Comparison of ENCODE assay signal across 18 cellular contexts in the genomic region with DNA sequence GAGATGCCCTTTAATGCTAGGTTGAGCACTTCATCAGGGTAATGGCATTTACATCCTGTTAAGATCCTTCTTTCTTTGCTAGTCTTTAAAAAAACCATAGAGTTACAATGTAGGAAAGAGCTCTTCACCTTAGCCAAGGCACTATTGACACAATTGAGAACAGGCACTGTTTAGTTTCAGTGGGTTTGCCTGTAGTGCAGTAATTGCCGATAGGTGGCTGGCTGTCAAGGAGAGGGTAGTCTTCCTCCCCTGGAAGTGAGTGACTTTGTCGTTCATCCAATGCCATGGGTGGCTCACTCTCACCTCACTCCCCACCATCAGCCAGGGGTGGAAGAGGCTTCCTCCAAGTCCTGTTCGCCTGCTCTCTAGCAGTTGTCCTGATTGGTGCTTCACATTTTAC. TPM values are rescaled to one million over a fixed set of nuclear protein-coding genes. Genes with fewer than 3 reads are reported as not detected.
A peak's percentile ranks its signal among the peaks of the same experiment; 100 is the strongest.
DNase-seq lines count a peak whose midpoint lies in the region; ATAC-seq, FAIRE-seq and TF ChIP-seq lines count a peak whose summit lies in the region.
"Had no signal": no experiment of that assay in that cellular context is flagged by ENCODE, and none has a peak within 500 bp of the region (broad histone marks: within the 10 kb centered on the region; RNA-seq: fewer than 3 reads in every experiment).

No MANE protein-coding gene starts in this region.

- no peak overlapping the region for H3K4me3 ChIP-seq in gastroesophageal sphincter
- no peak overlapping the region for H3K4me3 ChIP-seq in osteoblast (ENCODE audit: insufficient read depth, low read length)
- H3K4me3 ChIP-seq in PC-3 (ENCODE audit: low read length), result no peak overlapping the region
- H3K4me3 ChIP-seq: heart left ventricle had no signal

- CTCF ChIA-PET in PC-3 (lab: Charles Lee), result interaction anchor here (0.5 to 1.1 kb wide), 6 partner anchors 49 to 1809 kb away, joined by 3 to 6 read pairs (median 4); partner anchors contain the start of gene MBTPS2

- no peak overlapping the region for H2AFZ ChIP-seq in osteoblast (ENCODE audit: low read length)
- H2AFZ ChIP-seq in PC-3 (ENCODE audit: low read length), result no peak overlapping the region

- TF ChIP-seq CTCF in 22Rv1 (IDR thresholded peaks at IDR 0.05) (no peak), gastroesophageal sphincter (IDR thresholded peaks at IDR 0.05) (no peak), osteoblast (IDR thresholded peaks at IDR 0.05; ENCODE audit: extremely low read depth, low read depth, low read length) (no peak), GM13976 (IDR thresholded peaks at IDR 0.05; ENCODE audit: borderline replicate concordance, control extremely low read depth, extremely low read depth, insufficient read depth, missing control alignments) (no peak), PC-3 (conservative IDR thresholded peaks at IDR 0.05; ENCODE audit: low read depth, low read length) (no peak)

- peaks cover 3% of the 10 kb centered on the region for H3F3A ChIP-seq in PC-3 (ENCODE audit: low read length, unreplicated experiment)

- H3K27ac ChIP-seq in 22Rv1, result peak overlapping the region; percentile 83
- H3K27ac ChIP-seq in gastroesophageal sphincter, result peak overlapping the region in 3 of 4 donors; percentile 4 to 53 (median 38)
- H3K27ac ChIP-seq in osteoblast (ENCODE audit: low read depth, low read length), result peak overlapping the region; percentile 20
- H3K27ac ChIP-seq in PC-3 (ENCODE audit: low read length), result no peak overlapping the region

- H3K9ac ChIP-seq in PC-3 (ENCODE audit: low read length), result no peak overlapping the region

- H4K20me1 ChIP-seq in osteoblast (ENCODE audit: insufficient read depth, low read length), result no peaks in the 10 kb centered on the region
- H4K20me1 ChIP-seq in PC-3 (ENCODE audit: low read length), result no peaks in the 10 kb centered on the region

- H3K36me3 ChIP-seq in gastroesophageal sphincter (peaks cover 0 to 23% of the 10 kb centered on the region in 2 donors), osteoblast (ENCODE audit: insufficient read depth, low read length) (peaks cover 30% of the 10 kb centered on the region), PC-3 (ENCODE audit: low read depth, low read length) (peaks cover 39% of the 10 kb centered on the region)

- no peak for ATAC-seq in gastroesophageal sphincter
- ATAC-seq in PC-3, result no peak
- ATAC-seq: heart left ventricle had no signal

- no TSS peak for BruUV-seq in PC-3 (replicated peaks; lab: Mats Ljungman, UMichigan)

- no peak for DNase-seq in HTR-8/SVneo (ENCODE audit: insufficient read length, low spot score)
- no peak for DNase-seq in osteoblast (ENCODE audit: insufficient read length, low spot score, missing footprints)
- DNase-seq in GM13976 (ENCODE audit: low spot score), result no peak
- DNase-seq in RKO (ENCODE audit: low spot score), result no peak
- DNase-seq in SKM-1 (lab: John Stamatoyannopoulos, UW; ENCODE audit: unreplicated experiment), result no peak
- no peak for DNase-seq in PC-3
- DNase-seq: activated naive CD4-positive, alpha-beta T cell treated with Interleukin-2 at 50 U/mL for 16 hours; aorta; CD8-positive, alpha-beta memory T cell; DMS79; heart left ventricle; Karpas-422; NCI-H1105; NCI-H2107; NCI-H524 treated with DMSO at 0.1 percent for 48 hours; stimulated activated CD4-positive, alpha-beta T cell treated with anti-CD3 and anti-CD28 coated beads, Interleukin-12 subunit alpha, Interleukin-12 subunit beta, amount 100 ng/mL, for 4 hours had no signal

- H3K9me3 ChIP-seq in gastroesophageal sphincter (no peaks in the 10 kb centered on the region), osteoblast (ENCODE audit: low read depth, low read length) (no peaks in the 10 kb centered on the region), PC-3 (ENCODE audit: low read length) (no peaks in the 10 kb centered on the region)
- H3K9me3 ChIP-seq: heart left ventricle had no signal

- H3K9me2 ChIP-seq in PC-3 (replicated peaks; ENCODE audit: low read length), result no peaks in the 10 kb centered on the region

- in situ Hi-C loops in GM13976 (cut with MboI; ENCODE audit: low sequenced_read_pairs, unreplicated experiment), result loop anchor here (25.0 kb wide), 1 partner anchor 212 kb away; no protein-coding TSS in a partner anchor

- no peak for TF ChIP-seq POLR2A in gastroesophageal sphincter (IDR thresholded peaks at IDR 0.05)

- peaks cover 27% of the 10 kb centered on the region for H3K79me2 ChIP-seq in osteoblast (ENCODE audit: insufficient read depth, low read length)
- H3K79me2 ChIP-seq in PC-3 (ENCODE audit: low read length), result no peaks in the 10 kb centered on the region

- no peak overlapping the region for H3K4me2 ChIP-seq in osteoblast (ENCODE audit: insufficient read depth, low read length)
- H3K4me2 ChIP-seq in PC-3 (ENCODE audit: low read length), result no peak overlapping the region

- WGBS in gastroesophageal sphincter (ENCODE audit: low coverage in 1 of 2), 2 donors, result 67 to 80% methylated on average over 1 of the region's 3 CpGs

- intact Hi-C loops in PC-3 (cut with micrococcal nuclease), result loop anchor here (2.0 to 10.0 kb wide), 5 partner anchors 228 to 1600 kb away; no protein-coding TSS in a partner anchor

- peak; percentile 16 for FAIRE-seq in HTR-8/SVneo (lab: Jason Lieb, UNC)

- POLR2A ChIA-PET in PC-3 (lab: Charles Lee; ENCODE audit: unreplicated experiment), result interaction anchor here (0.6 kb wide), 1 partner anchor 9 kb away, joined by 4 read pairs; no protein-coding TSS in a partner anchor

- no peaks in the 10 kb centered on the region for H3K27me3 ChIP-seq in gastroesophageal sphincter
- H3K27me3 ChIP-seq in osteoblast (ENCODE audit: insufficient read depth, low read length), result no peaks in the 10 kb centered on the region
- no peaks in the 10 kb centered on the region for H3K27me3 ChIP-seq in PC-3 (ENCODE audit: low read length)
- H3K27me3 ChIP-seq: heart left ventricle had no signal

- H3K4me1 ChIP-seq in gastroesophageal sphincter (peaks cover 0 to 10% (median 0%) of the 10 kb centered on the region in 3 donors), osteoblast (ENCODE audit: insufficient read depth, low read length) (peaks cover 18% of the 10 kb centered on the region), PC-3 (ENCODE audit: insufficient read depth, low read length) (peaks cover 35% of the 10 kb centered on the region)

- no peak for TF ChIP-seq EP300 in gastroesophageal sphincter (IDR thresholded peaks at IDR 0.05)

RNA-seq across cellular contexts. Expression of gene SMS, which starts 34.7 kb away (rescaled TPM):
- 10 to 100 TPM; 77.7 to 85.5 (median 83.6) TPM for total RNA-seq in gastroesophageal sphincter
- total RNA-seq in osteoblast, result 69.2 and 76.0 TPM in 2 replicates
- total RNA-seq in PC-3 (2014; rRNA removed), result 158 and 164 TPM in 2 replicates

RNA-seq across cellular contexts. Expression of gene PHEX, which starts 56.9 kb away (rescaled TPM):
- total RNA-seq in gastroesophageal sphincter (1 to 10 TPM in 1 of 4 donors, under 1 TPM in 3; 0.40 to 1.1 (median 0.67) TPM), osteoblast (0.88 and 1.4 TPM in 2 replicates), PC-3 (2014; rRNA removed) (0.62 and 1.0 TPM in 2 replicates)
